In genomic region chr3:136109499-136109898, GRCh38 we compare ENCODE assay signal across 14 cellular contexts.
DNase-seq lines count a peak whose midpoint lies in the region; ATAC-seq and TF ChIP-seq lines count a peak whose summit lies in the region.
"Had no signal": no experiment of that assay in that cellular context is flagged by ENCODE, and none has a peak within 500 bp of the region (broad histone marks: within the 10 kb centered on the region; RNA-seq: fewer than 3 reads in every experiment).

No MANE protein-coding gene starts in this region.

- no TSS peak for BruUV-seq in OCI-LY7 (replicated peaks; lab: Mats Ljungman, UMichigan)

- H3K27me3 Mint-ChIP-seq in activated T-cell treated with anti-CD3 and anti-CD28 coated beads, Interleukin-2, amount 50 U/mL, for 24 hours = no peaks in the 10 kb centered on the region
- H3K27me3 Mint-ChIP-seq: T-cell had no signal

- no peaks in the 10 kb centered on the region for H3K36me3 ChIP-seq in OCI-LY7 (ENCODE audit: insufficient read depth, low read length)
- H3K36me3 ChIP-seq in effector memory CD4-positive, alpha-beta T cell (ENCODE audit: control insufficient read depth, insufficient read depth, low read length) = no peaks in the 10 kb centered on the region

- CTCF ChIA-PET in OCI-LY7 (lab: Charles Lee; ENCODE audit: unreplicated experiment) = no interaction called here

- H3K27ac Mint-ChIP-seq in activated T-cell treated with anti-CD3 and anti-CD28 coated beads, Interleukin-2, amount 50 U/mL, for 24 hours = no peak overlapping the region
- H3K27ac Mint-ChIP-seq: activated CD4-positive, alpha-beta memory T cell treated with anti-CD3 and anti-CD28 coated beads, Interleukin-2, amount 10 ng/mL, durations not matched to agents 7 days and 5 days; T-cell had no signal

- H3K4me3 Mint-ChIP-seq in activated T-cell treated with anti-CD3 and anti-CD28 coated beads, Interleukin-2, amount 50 U/mL, for 24 hours = no peak overlapping the region
- H3K4me3 Mint-ChIP-seq: activated CD4-positive, alpha-beta memory T cell treated with anti-CD3 and anti-CD28 coated beads, Interleukin-2, amount 10 ng/mL, durations not matched to agents 7 days and 5 days; T-cell had no signal

- peak overlapping the region; percentile 37 for H3K4me2 ChIP-seq in OCI-LY7 (ENCODE audit: low read length)
- H3K4me2 ChIP-seq: smooth muscle cell had no signal

- no peak overlapping the region for H3K27ac ChIP-seq in OCI-LY7 (ENCODE audit: low read depth, low read length, poor library complexity, severe bottlenecking)
- no peak overlapping the region for H3K27ac ChIP-seq in effector memory CD4-positive, alpha-beta T cell (ENCODE audit: insufficient read depth, low read length, poor library complexity, severe bottlenecking)

- H3K9me3 Mint-ChIP-seq in activated T-cell treated with anti-CD3 and anti-CD28 coated beads, Interleukin-2, amount 50 U/mL, for 24 hours = no peaks in the 10 kb centered on the region
- H3K9me3 Mint-ChIP-seq: activated CD4-positive, alpha-beta memory T cell treated with anti-CD3 and anti-CD28 coated beads, Interleukin-2, amount 10 ng/mL, durations not matched to agents 7 days and 5 days; T-cell had no signal

- peaks cover 19% of the 10 kb centered on the region for H3K4me1 Mint-ChIP-seq in activated T-cell treated with anti-CD3 and anti-CD28 coated beads, Interleukin-2, amount 50 U/mL, for 24 hours (ENCODE audit: low read depth)

- H3K9me2 ChIP-seq in OCI-LY7 (ENCODE audit: insufficient read depth, low read length) = no peaks in the 10 kb centered on the region

- TF ChIP-seq CTCF in OCI-LY7 (conservative IDR thresholded peaks at IDR 0.05; ENCODE audit: low read length) = no peak

- no peaks in the 10 kb centered on the region for H3K36me3 Mint-ChIP-seq in activated T-cell treated with anti-CD3 and anti-CD28 coated beads, Interleukin-2, amount 50 U/mL, for 24 hours (ENCODE audit: low read depth)

- H3K27me3 ChIP-seq in effector memory CD4-positive, alpha-beta T cell (replicated peaks; ENCODE audit: control insufficient read depth, insufficient read depth, low read length, poor library complexity, severe bottlenecking) = no peaks in the 10 kb centered on the region

- H3K79me2 ChIP-seq in OCI-LY7 (ENCODE audit: insufficient read depth, low read depth, low read length) = no peaks in the 10 kb centered on the region

- peak; percentile 92 for ATAC-seq in GM18858 (IDR thresholded peaks at IDR 0.05; ENCODE audit: unreplicated experiment)
- ATAC-seq in GM21423 (IDR thresholded peaks at IDR 0.05; ENCODE audit: unreplicated experiment) = peak; percentile 98
- peak; percentile 96 for ATAC-seq in HG03060 (IDR thresholded peaks at IDR 0.05; ENCODE audit: low read depth, unreplicated experiment)
- ATAC-seq: T-cell had no signal

- intact Hi-C loops in OCI-LY7 (cut with micrococcal nuclease; ENCODE audit: unreplicated experiment) = no loop called here

- POLR2A ChIA-PET in OCI-LY7 (lab: Charles Lee) = interaction anchor here (0.6 to 2.0 kb wide), 5 partner anchors 9 to 643 kb away, joined by 3 to 5 read pairs (median 3); partner anchors contain the start of gene STAG1

- peak overlapping the region; percentile 59; the same call in 1 of the 2 replicates for H2AFZ ChIP-seq in OCI-LY7 (ENCODE audit: low read length)

- H4K20me1 ChIP-seq in OCI-LY7 (ENCODE audit: insufficient read depth, low read length) = no peaks in the 10 kb centered on the region

- DNase-seq in OCI-LY7 (ENCODE audit: low spot score) = no peak
- no peak for DNase-seq in NCI-H345 (lab: John Stamatoyannopoulos, UW)
- no peak for DNase-seq in effector memory CD4-positive, alpha-beta T cell
- no peak for DNase-seq in activated T-cell treated with anti-CD3 and anti-CD28 coated beads, Interleukin-2, amount 50 U/mL, for 24 hours
- DNase-seq in stimulated activated CD4-positive, alpha-beta T cell treated with anti-CD3 and anti-CD28 coated beads, Interleukin-4, amount 100 ng/mL, for 4 hours = no peak
- DNase-seq: activated CD4-positive, alpha-beta memory T cell treated with anti-CD3 and anti-CD28 coated beads, Interleukin-2, amount 10 ng/mL, durations not matched to agents 7 days and 5 days; aorta; KG1; NCI-H510A treated with DMSO at 0.1 percent for 48 hours; T-cell had no signal

- no peaks in the 10 kb centered on the region for H3K9me3 ChIP-seq in OCI-LY7 (ENCODE audit: low read length)
- no peaks in the 10 kb centered on the region for H3K9me3 ChIP-seq in effector memory CD4-positive, alpha-beta T cell (ENCODE audit: control insufficient read depth, low read length)

- H3K4me3 ChIP-seq in OCI-LY7 (ENCODE audit: low read depth, low read length, poor library complexity, severe bottlenecking) = no peak overlapping the region
- H3K4me3 ChIP-seq in effector memory CD4-positive, alpha-beta T cell (ENCODE audit: insufficient read depth, low read depth, low read length, poor library complexity, severe bottlenecking) = no peak overlapping the region
- H3K4me3 ChIP-seq: smooth muscle cell had no signal

- H3K4me1 ChIP-seq in OCI-LY7 (ENCODE audit: insufficient read depth, low read length, poor library complexity, severe bottlenecking) = peaks cover 13% of the 10 kb centered on the region
- no peaks in the 10 kb centered on the region for H3K4me1 ChIP-seq in effector memory CD4-positive, alpha-beta T cell (ENCODE audit: control insufficient read depth, insufficient read depth, low read length, poor library complexity, severe bottlenecking)
